8 cellular contexts compared by ENCODE assay signal in genomic region chr14:73741876-73742519, GRCh38. TPM values are rescaled to one million over a fixed set of nuclear protein-coding genes. Genes with fewer than 3 reads are reported as not detected.
DNase-seq lines count a peak whose midpoint lies in the region; ATAC-seq, FAIRE-seq and TF ChIP-seq lines count a peak whose summit lies in the region.

No MANE protein-coding gene starts in this region.

- H3K27me3 Mint-ChIP-seq in activated T-cell treated with anti-CD3 and anti-CD28 coated beads, Interleukin-2, amount 50 U/mL, for 24 hours: no peaks in the 10 kb centered on the region
- no peaks in the 10 kb centered on the region for H3K27me3 Mint-ChIP-seq in activated T-helper 17 cell treated with anti-CD3 and anti-CD28 coated beads, Interleukin-2, amount 50 U/mL, for 72 hours

- no peaks in the 10 kb centered on the region for H3K9me3 ChIP-seq in right atrium auricular region

- H3K4me3 ChIP-seq in right atrium auricular region: peak overlapping the region in 1 of 2 donors; percentile 27

- peak; percentile 64 for DNase-seq in activated T-cell treated with anti-CD3 and anti-CD28 coated beads, Interleukin-2, amount 50 U/mL, for 24 hours
- DNase-seq in activated T-cell treated with anti-CD3 and anti-CD28 coated beads for 4 hours: no peak
- DNase-seq in right atrium auricular region (ENCODE audit: low spot score): no peak
- DNase-seq in stimulated activated CD8-positive, alpha-beta memory T cell treated with anti-CD3 and anti-CD28 coated beads, Interleukin-4, amount 100 ng/mL, for 48 hours: peak; percentile 57
- DNase-seq in D721Med (ENCODE audit: insufficient read length, low spot score): no peak
- DNase-seq in SHP77 (lab: John Stamatoyannopoulos, UW): no peak

- peaks cover 51% of the 10 kb centered on the region for H3K36me3 Mint-ChIP-seq in activated T-cell treated with anti-CD3 and anti-CD28 coated beads, Interleukin-2, amount 50 U/mL, for 24 hours (ENCODE audit: low read depth)
- peaks cover 57% of the 10 kb centered on the region for H3K36me3 Mint-ChIP-seq in activated T-helper 17 cell treated with anti-CD3 and anti-CD28 coated beads, Interleukin-2, amount 50 U/mL, for 72 hours (ENCODE audit: low read depth)

- peak overlapping the region; percentile 76 to 89 for H3K27ac ChIP-seq in right atrium auricular region

- H3K27me3 ChIP-seq in right atrium auricular region: no peaks in the 10 kb centered on the region

- TF ChIP-seq CTCF in right atrium auricular region (IDR thresholded peaks at IDR 0.05) (no peak), D721Med (IDR thresholded peaks at IDR 0.05; ENCODE audit: insufficient read depth, missing control alignments) (no peak)

- peak; percentile 17 for ATAC-seq in activated T-helper 17 cell treated with anti-CD3 and anti-CD28 coated beads, Interleukin-2, amount 50 U/mL, for 72 hours (replicated peaks)
- ATAC-seq in HG03045 (IDR thresholded peaks at IDR 0.05; ENCODE audit: unreplicated experiment): no peak

- no peaks in the 10 kb centered on the region for H3K9me3 Mint-ChIP-seq in activated T-cell treated with anti-CD3 and anti-CD28 coated beads, Interleukin-2, amount 50 U/mL, for 24 hours
- no peaks in the 10 kb centered on the region for H3K9me3 Mint-ChIP-seq in activated T-helper 17 cell treated with anti-CD3 and anti-CD28 coated beads, Interleukin-2, amount 50 U/mL, for 72 hours

- H3K4me3 Mint-ChIP-seq in activated T-cell treated with anti-CD3 and anti-CD28 coated beads, Interleukin-2, amount 50 U/mL, for 24 hours: peak overlapping the region; percentile 77
- H3K4me3 Mint-ChIP-seq in activated T-helper 17 cell treated with anti-CD3 and anti-CD28 coated beads, Interleukin-2, amount 50 U/mL, for 72 hours: peak overlapping the region; percentile 90

- peaks cover 78% of the 10 kb centered on the region for H3K4me1 Mint-ChIP-seq in activated T-cell treated with anti-CD3 and anti-CD28 coated beads, Interleukin-2, amount 50 U/mL, for 24 hours (ENCODE audit: low read depth)
- H3K4me1 Mint-ChIP-seq in activated T-helper 17 cell treated with anti-CD3 and anti-CD28 coated beads, Interleukin-2, amount 50 U/mL, for 72 hours: peaks cover 49% of the 10 kb centered on the region

- H3K36me3 ChIP-seq in right atrium auricular region: peaks cover 19% of the 10 kb centered on the region

- no peak for FAIRE-seq in D721Med (lab: Jason Lieb, UNC)

- peaks cover 0 to 87% of the 10 kb centered on the region in 2 donors for H3K4me1 ChIP-seq in right atrium auricular region

- H3K27ac Mint-ChIP-seq in activated T-cell treated with anti-CD3 and anti-CD28 coated beads, Interleukin-2, amount 50 U/mL, for 24 hours: peak overlapping the region; percentile 92
- H3K27ac Mint-ChIP-seq in activated T-helper 17 cell treated with anti-CD3 and anti-CD28 coated beads, Interleukin-2, amount 50 U/mL, for 72 hours: peak overlapping the region; percentile 84

RNA-seq across cellular contexts. Expression of gene PNMA1, which starts 27.8 kb away (rescaled TPM):
- 10 to 100 TPM; 37.3 to 41.2 TPM for total RNA-seq in activated T-helper 17 cell treated with anti-CD3 and anti-CD28 coated beads, Interleukin-2, amount 50 U/mL, for 72 hours
- total RNA-seq in right atrium auricular region: 10 to 100 TPM; 17.1 to 18.3 TPM

Comparison
In these comparisons a context has a peak if more than half of its experiments do, and no peak if none do; other contexts are left out.
1. DNase-seq: peak in activated T-cell treated with anti-CD3 and anti-CD28 coated beads, Interleukin-2, amount 50 U/mL, for 24 hours (single experiment) and stimulated activated CD8-positive, alpha-beta memory T cell treated with anti-CD3 and anti-CD28 coated beads, Interleukin-4, amount 100 ng/mL, for 48 hours (single experiment); none in activated T-cell treated with anti-CD3 and anti-CD28 coated beads for 4 hours (single experiment), right atrium auricular region (single experiment), D721Med (single experiment) and SHP77 (0 of 2).